Comparison of ENCODE assay signal across 10 cellular contexts in the genomic region with DNA sequence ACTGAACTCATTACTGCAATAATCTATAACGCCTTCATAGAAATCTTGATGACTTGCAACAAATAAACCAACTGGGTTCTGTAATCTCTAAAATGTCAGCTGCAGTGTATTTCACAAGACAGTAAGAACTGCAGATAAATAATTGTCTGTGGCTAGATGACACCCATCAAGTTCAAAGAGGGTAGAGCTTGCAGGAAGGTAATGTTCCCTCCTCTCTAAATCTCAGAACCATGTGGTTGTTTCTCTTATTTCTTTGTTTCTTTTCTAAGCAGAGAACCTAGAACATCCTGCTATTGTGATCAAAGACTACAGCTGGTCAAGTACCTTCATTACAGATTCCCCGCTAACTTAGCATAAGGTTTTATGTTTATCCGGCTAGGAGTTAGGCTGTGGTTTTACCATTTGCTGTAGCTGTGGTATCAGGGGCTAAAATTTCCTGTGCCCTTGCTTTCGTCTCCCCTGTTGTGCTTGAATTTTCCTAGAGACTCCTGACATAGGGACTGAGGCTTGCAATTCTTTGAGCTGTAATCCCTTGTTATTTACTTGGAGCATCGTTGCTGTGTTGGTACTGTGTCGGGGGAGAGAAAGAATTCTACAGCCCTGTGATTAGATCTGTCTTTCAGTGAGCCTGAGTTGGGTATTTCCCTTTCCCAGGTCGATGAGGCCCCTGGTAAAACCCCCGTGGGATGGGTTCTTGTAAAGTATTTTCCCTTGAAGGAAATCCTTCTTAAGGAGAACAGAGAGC.
A peak's percentile ranks its signal among the peaks of the same experiment; 100 is the strongest.
DNase-seq lines count a peak whose midpoint lies in the region; ATAC-seq and TF ChIP-seq lines count a peak whose summit lies in the region.
"Had no signal": no experiment of that assay in that cellular context is flagged by ENCODE, and none has a peak within 500 bp of the region (broad histone marks: within the 10 kb centered on the region; RNA-seq: fewer than 3 reads in every experiment).

No MANE protein-coding gene starts in this region.

- H3K36me3 Mint-ChIP-seq in activated T-helper 17 cell treated with anti-CD3 and anti-CD28 coated beads, Interleukin-2, amount 50 U/mL, for 72 hours (ENCODE audit: low read depth) = peaks cover 4% of the 10 kb centered on the region

- DNase-seq in activated effector memory CD4-positive, alpha-beta T cell treated with anti-CD3 and anti-CD28 coated beads, Interleukin-2, amount 50 U/mL, for 16 hours = peak; percentile 69
- no peak for DNase-seq in activated effector memory CD4-positive, alpha-beta T cell treated with Interleukin-2 at 50 U/mL for 16 hours
- DNase-seq in iris pigment epithelial cell (ENCODE audit: low read depth) = peak; percentile 10
- DNase-seq in transverse colon = no peak
- no peak for DNase-seq in right lobe of liver
- DNase-seq in PC-9 = no peak
- DNase-seq in HCEC 1CT = no peak
- DNase-seq: MM.1S, uterus had no signal

- H3K9me2 ChIP-seq in PC-9 (ENCODE audit: insufficient read depth) = no peaks in the 10 kb centered on the region

- H3K79me2 ChIP-seq in PC-9 (ENCODE audit: low read depth) = no peaks in the 10 kb centered on the region

- CTCF ChIA-PET in PC-9 (lab: Charles Lee) = no interaction called here

- H3K27me3 ChIP-seq in transverse colon = no peaks in the 10 kb centered on the region
- H3K27me3 ChIP-seq in right lobe of liver = no peaks in the 10 kb centered on the region
- no peaks in the 10 kb centered on the region for H3K27me3 ChIP-seq in PC-9 (ENCODE audit: insufficient read depth, low read depth)
- H3K27me3 ChIP-seq: uterus had no signal

- H3K9me3 Mint-ChIP-seq in activated T-helper 17 cell treated with anti-CD3 and anti-CD28 coated beads, Interleukin-2, amount 50 U/mL, for 72 hours = peaks cover 3% of the 10 kb centered on the region

- 71 to 85% methylated on average over 4 to 8 of the region's 8 CpGs for WGBS in transverse colon (ENCODE audit: low coverage in 1 of 2), 2 donors
- 63% methylated on average over 6 of the region's 8 CpGs for WGBS in right lobe of liver (ENCODE audit: insufficient coverage, low coverage, low lambda C conversion rate, missing lambda C conversion rate)

- POLR2A ChIA-PET in PC-9 (lab: Charles Lee; ENCODE audit: unreplicated experiment) = no interaction called here

- H3K4me1 ChIP-seq in transverse colon (peaks cover 0 to 12% (median 2%) of the 10 kb centered on the region in 4 donors), right lobe of liver (no peaks in the 10 kb centered on the region), PC-9 (replicated peaks; ENCODE audit: insufficient read depth) (peaks cover 16% of the 10 kb centered on the region)
- H3K4me1 ChIP-seq: uterus had no signal

- intact Hi-C loops in transverse colon (cut with DNase I; ENCODE audit: low total_unique reads) = no loop called here
- intact Hi-C loops in right lobe of liver (cut with DNase I) = no loop called here
- intact Hi-C loops in PC-9 (cut with micrococcal nuclease; ENCODE audit: unreplicated experiment) = no loop called here

- peaks cover 4% of the 10 kb centered on the region; the same call in 1 of the 2 replicates for H3F3A ChIP-seq in PC-9 (ENCODE audit: insufficient read depth, low read depth)

- no peak for TF ChIP-seq EP300 in transverse colon (IDR thresholded peaks at IDR 0.05; ENCODE audit: low read depth)

- no peak overlapping the region for H2AFZ ChIP-seq in PC-9

- H3K9me3 ChIP-seq in transverse colon = peaks cover 4% of the 10 kb centered on the region in 2 donors
- H3K9me3 ChIP-seq in right lobe of liver = peaks cover 0 to 2% (median 0%) of the 10 kb centered on the region in 4 donors
- no peaks in the 10 kb centered on the region; the same call in 1 of the 2 replicates for H3K9me3 ChIP-seq in PC-9 (ENCODE audit: insufficient read depth, low read depth)
- H3K9me3 ChIP-seq: uterus had no signal

- TF ChIP-seq POLR2A in transverse colon (IDR thresholded peaks at IDR 0.05) (no peak), right lobe of liver (IDR thresholded peaks at IDR 0.05) (no peak)

- no peak for TF ChIP-seq CTCF in transverse colon (IDR thresholded peaks at IDR 0.05)
- TF ChIP-seq CTCF in right lobe of liver (IDR thresholded peaks at IDR 0.05) = no peak
- no peak for TF ChIP-seq CTCF in PC-9 (conservative IDR thresholded peaks at IDR 0.05)

- in situ Hi-C loops in transverse colon (cut with MboI; ENCODE audit: low pct_ligation_motif_present in 1 of 4, low pct_unique_long_range_greater_than_20kb in 1 of 4, low sequenced_read_pairs in 3 of 4) = no loop called here

- H3K27ac ChIP-seq in transverse colon = peak overlapping the region in 3 of 4 donors; percentile 11 to 55 (median 29)
- H3K27ac ChIP-seq in right lobe of liver = no peak overlapping the region
- H3K27ac ChIP-seq in PC-9 = no peak overlapping the region
- H3K27ac ChIP-seq: uterus had no signal

- H3K4me3 Mint-ChIP-seq in activated T-helper 17 cell treated with anti-CD3 and anti-CD28 coated beads, Interleukin-2, amount 50 U/mL, for 72 hours = peak overlapping the region; percentile 84

- no peaks in the 10 kb centered on the region for H3K36me3 ChIP-seq in transverse colon
- H3K36me3 ChIP-seq in right lobe of liver = no peaks in the 10 kb centered on the region
- H3K36me3 ChIP-seq in PC-9 (ENCODE audit: low read depth) = no peaks in the 10 kb centered on the region
- H3K36me3 ChIP-seq: uterus had no signal

- no peaks in the 10 kb centered on the region for H3K27me3 Mint-ChIP-seq in activated T-helper 17 cell treated with anti-CD3 and anti-CD28 coated beads, Interleukin-2, amount 50 U/mL, for 72 hours

- peak overlapping the region; percentile 96 for H3K27ac Mint-ChIP-seq in activated T-helper 17 cell treated with anti-CD3 and anti-CD28 coated beads, Interleukin-2, amount 50 U/mL, for 72 hours

- no TSS peak for BruUV-seq in PC-9 (replicated peaks; lab: Mats Ljungman, UMichigan)

- H3K4me1 Mint-ChIP-seq in activated T-helper 17 cell treated with anti-CD3 and anti-CD28 coated beads, Interleukin-2, amount 50 U/mL, for 72 hours = peaks cover 90% of the 10 kb centered on the region

- peak; percentile 59 for ATAC-seq in activated T-helper 17 cell treated with anti-CD3 and anti-CD28 coated beads, Interleukin-2, amount 50 U/mL, for 72 hours (replicated peaks)
- no peak for ATAC-seq in right lobe of liver

- H3K4me2 ChIP-seq in PC-9 = no peak overlapping the region

- no peaks in the 10 kb centered on the region for H4K20me1 ChIP-seq in PC-9 (ENCODE audit: insufficient read depth)

- H3K4me3 ChIP-seq in transverse colon (no peak overlapping the region), right lobe of liver (no peak overlapping the region), PC-9 (no peak overlapping the region)
- H3K4me3 ChIP-seq: uterus had no signal

Comparison
In these comparisons a context has a peak if more than half of its experiments do, and no peak if none do; other contexts are left out.
1. DNase-seq: peak in activated effector memory CD4-positive, alpha-beta T cell treated with anti-CD3 and anti-CD28 coated beads, Interleukin-2, amount 50 U/mL, for 16 hours (single experiment) and iris pigment epithelial cell (single experiment); none in activated effector memory CD4-positive, alpha-beta T cell treated with Interleukin-2 at 50 U/mL for 16 hours (single experiment), transverse colon (single experiment), right lobe of liver (0 of 3), PC-9 (0 of 2) and HCEC 1CT (single experiment).
2. H3K27ac ChIP-seq: peak in transverse colon (3 of 4); none in right lobe of liver (0 of 3) and PC-9 (single experiment).